In genomic region chr6:154683756-154684523, GRCh38 we compare ENCODE assay signal across 9 cellular contexts. TPM values are rescaled to one million over a fixed set of nuclear protein-coding genes. Genes with fewer than 3 reads are reported as not detected.
DNase-seq lines count a peak whose midpoint lies in the region; ATAC-seq and TF ChIP-seq lines count a peak whose summit lies in the region.
"Had no signal": no experiment of that assay in that cellular context is flagged by ENCODE, and none has a peak within 500 bp of the region (broad histone marks: within the 10 kb centered on the region; RNA-seq: fewer than 3 reads in every experiment).

No MANE protein-coding gene starts in this region.

- 38 to 50% methylated on average over 4 of the region's 4 CpGs for WGBS in gastroesophageal sphincter (ENCODE audit: low coverage in 1 of 2), 2 donors

- no peaks in the 10 kb centered on the region for H3K4me1 ChIP-seq in gastroesophageal sphincter

- H3K4me3 ChIP-seq in gastroesophageal sphincter, result no peak overlapping the region

- H3K4me3 Mint-ChIP-seq in T-helper 2 cell treated with Interferon-gamma antibody and Interleukin-4, amounts not matched to agents 5 μg/mL and 100 μg/mL, for 36 hours, result no peak overlapping the region
- H3K4me3 Mint-ChIP-seq in naive B cell, result peak overlapping the region in 5 of 8 donors; percentile 0 to 73 (median 44)

- DNase-seq in CD1c-positive myeloid dendritic cell (ENCODE audit: extremely low spot score) (peak; percentile 63), naive B cell (peak; percentile 67)
- DNase-seq in T-helper 2 cell treated with Interferon-gamma antibody and Interleukin-4, amounts not matched to agents 5 μg/mL and 100 μg/mL, for 36 hours (ENCODE audit: low spot score), result no peak
- no peak for DNase-seq in stimulated activated CD4-positive, alpha-beta T cell treated with anti-CD3 and anti-CD28 coated beads, Interleukin-2, amount 100 ng/mL, for 24 hours
- DNase-seq in stimulated activated CD4-positive, alpha-beta T cell treated with anti-CD3 and anti-CD28 coated beads, Interleukin-4, amount 100 ng/mL, for 24 hours, result no peak

- ATAC-seq in GM19372 (IDR thresholded peaks at IDR 0.05; ENCODE audit: low read depth, unreplicated experiment) (peak; percentile 68), HG03280 (IDR thresholded peaks at IDR 0.05; ENCODE audit: unreplicated experiment) (peak; percentile 87), naive B cell (ENCODE audit: low read depth in 2 of 2) (peak; percentile 93 to 95), gastroesophageal sphincter (no peak)
- ATAC-seq: HCT116 had no signal

- TF ChIP-seq POLR2A in gastroesophageal sphincter (IDR thresholded peaks at IDR 0.05), result no peak

- peaks cover 7% of the 10 kb centered on the region for H3K27me3 Mint-ChIP-seq in T-helper 2 cell treated with Interferon-gamma antibody and Interleukin-4, amounts not matched to agents 5 μg/mL and 100 μg/mL, for 36 hours (ENCODE audit: low read depth)
- H3K27me3 Mint-ChIP-seq in naive B cell, result no peaks in the 10 kb centered on the region

- H3K9me3 Mint-ChIP-seq in T-helper 2 cell treated with Interferon-gamma antibody and Interleukin-4, amounts not matched to agents 5 μg/mL and 100 μg/mL, for 36 hours, result no peaks in the 10 kb centered on the region
- no peaks in the 10 kb centered on the region for H3K9me3 Mint-ChIP-seq in naive B cell

- no peaks in the 10 kb centered on the region for H3K36me3 Mint-ChIP-seq in T-helper 2 cell treated with Interferon-gamma antibody and Interleukin-4, amounts not matched to agents 5 μg/mL and 100 μg/mL, for 36 hours (ENCODE audit: low read depth)
- no peaks in the 10 kb centered on the region for H3K36me3 Mint-ChIP-seq in naive B cell

- no peak overlapping the region for H3K27ac ChIP-seq in gastroesophageal sphincter

- no peaks in the 10 kb centered on the region for H3K36me3 ChIP-seq in gastroesophageal sphincter

- H3K27me3 ChIP-seq in gastroesophageal sphincter, result no peaks in the 10 kb centered on the region

- TF ChIP-seq EP300 in gastroesophageal sphincter (IDR thresholded peaks at IDR 0.05), result no peak

- peak overlapping the region; percentile 17 for H3K27ac Mint-ChIP-seq in T-helper 2 cell treated with Interferon-gamma antibody and Interleukin-4, amounts not matched to agents 5 μg/mL and 100 μg/mL, for 36 hours
- H3K27ac Mint-ChIP-seq in naive B cell, result peak overlapping the region; percentile 42 to 91 (median 80)

- no peak for TF ChIP-seq CTCF in gastroesophageal sphincter (IDR thresholded peaks at IDR 0.05)

- no peaks in the 10 kb centered on the region for H3K9me3 ChIP-seq in gastroesophageal sphincter

- peaks cover 10% of the 10 kb centered on the region for H3K4me1 Mint-ChIP-seq in T-helper 2 cell treated with Interferon-gamma antibody and Interleukin-4, amounts not matched to agents 5 μg/mL and 100 μg/mL, for 36 hours (ENCODE audit: low read depth)
- peaks cover 15 to 28% (median 16%) of the 10 kb centered on the region in 3 donors for H3K4me1 Mint-ChIP-seq in naive B cell

RNA-seq across cellular contexts. Expression of gene SCAF8, which starts 49.3 kb away (rescaled TPM):
- polyA plus RNA-seq in naive B cell (ENCODE audit: low read depth in 6 of 6), result 10 to 100 TPM; 11.2 to 25.4 (median 14.0) TPM
- total RNA-seq in gastroesophageal sphincter, result 10 to 100 TPM; 38.5 to 56.8 (median 42.5) TPM

Comparison
In these comparisons a context has a peak if more than half of its experiments do, and no peak if none do; other contexts are left out.
1. DNase-seq: peak in CD1c-positive myeloid dendritic cell (single experiment) and naive B cell (single experiment); none in T-helper 2 cell treated with Interferon-gamma antibody and Interleukin-4, amounts not matched to agents 5 μg/mL and 100 μg/mL, for 36 hours (single experiment), stimulated activated CD4-positive, alpha-beta T cell treated with anti-CD3 and anti-CD28 coated beads, Interleukin-2, amount 100 ng/mL, for 24 hours (0 of 2) and stimulated activated CD4-positive, alpha-beta T cell treated with anti-CD3 and anti-CD28 coated beads, Interleukin-4, amount 100 ng/mL, for 24 hours (single experiment).